Comparison of ENCODE assay signal across 20 cellular contexts in genomic region chr7:156834462-156834861, GRCh38. TPM values are rescaled to one million over a fixed set of nuclear protein-coding genes. Genes with fewer than 3 reads are reported as not detected.
DNase-seq lines count a peak whose midpoint lies in the region; ATAC-seq, FAIRE-seq and TF ChIP-seq lines count a peak whose summit lies in the region.
"Had no signal": no experiment of that assay in that cellular context is flagged by ENCODE, and none has a peak within 500 bp of the region (broad histone marks: within the 10 kb centered on the region; RNA-seq: fewer than 3 reads in every experiment).

No MANE protein-coding gene starts in this region.

- WGBS in testis, 2 donors = 86 to 95% methylated on average over 3 of the region's 3 CpGs

- peak; percentile 47 for FAIRE-seq in G401.6 (lab: Jason Lieb, UNC)
- FAIRE-seq in RCC 7860 (lab: Jason Lieb, UNC) = peak; percentile 8
- FAIRE-seq: A549, D721Med, GM12892, GM18507 had no signal

- no peak for TF ChIP-seq POLR2A in testis (IDR thresholded peaks at IDR 0.05)

- no peaks in the 10 kb centered on the region for H3K27me3 ChIP-seq in testis
- H3K27me3 ChIP-seq: BLaER1 treated with 17β-estradiol and CSF1 and Interleukin-3, amounts not matched to agents 10 nM and 100 nM had no signal

- ATAC-seq in HG02884 (IDR thresholded peaks at IDR 0.05; ENCODE audit: unreplicated experiment) = no peak
- ATAC-seq: A549; CD8-positive, alpha-beta T cell; GM12878 had no signal

- H3K36me3 ChIP-seq in testis (ENCODE audit: low read depth, missing control alignments) = no peaks in the 10 kb centered on the region

- no peak for DNase-seq in RCC 7860 (ENCODE audit: low spot score)
- DNase-seq in NCI-H1694 treated with DMSO at 0.1 percent for 48 hours (lab: John Stamatoyannopoulos, UW) = no peak
- DNase-seq in testis = no peak
- DNase-seq: 8988T; AML-193; Caco-2; Calu3; CD4-positive, alpha-beta T cell; CD8-positive, alpha-beta T cell; DMS79 treated with DMSO at 0.1 percent for 48 hours; GDM1 had no signal

- H3K9me3 ChIP-seq in testis = no peaks in the 10 kb centered on the region
- H3K9me3 ChIP-seq: A549, Caco-2 had no signal

- no peak overlapping the region for H3K27ac ChIP-seq in testis
- H3K27ac ChIP-seq: A549; BLaER1 treated with 17β-estradiol and CSF1 and Interleukin-3, amounts not matched to agents 10 nM and 100 nM; C4-2B had no signal

- no peaks in the 10 kb centered on the region for H3K4me1 ChIP-seq in testis
- H3K4me1 ChIP-seq: A549, Caco-2 had no signal

- no peak overlapping the region for H3K4me3 ChIP-seq in testis
- H3K4me3 ChIP-seq: A549; BLaER1 treated with 17β-estradiol and CSF1 and Interleukin-3, amounts not matched to agents 10 nM and 100 nM; GM12878 had no signal

- intact Hi-C loops in testis (cut with DNase I; ENCODE audit: low total_unique reads) = no loop called here

- TF ChIP-seq CTCF in testis (IDR thresholded peaks at IDR 0.05) = no peak

RNA-seq across cellular contexts. Expression of gene LMBR1, which starts 58.5 kb away (rescaled TPM):
- total RNA-seq in testis = 100 to 1,000 TPM; 218 to 219 TPM
- polyA plus RNA-seq in testis (ENCODE audit: insufficient read depth, low read depth, low replicate concordance) = 73.3 TPM
